ENCODE assay signal across 28 cellular contexts in the genomic region with DNA sequence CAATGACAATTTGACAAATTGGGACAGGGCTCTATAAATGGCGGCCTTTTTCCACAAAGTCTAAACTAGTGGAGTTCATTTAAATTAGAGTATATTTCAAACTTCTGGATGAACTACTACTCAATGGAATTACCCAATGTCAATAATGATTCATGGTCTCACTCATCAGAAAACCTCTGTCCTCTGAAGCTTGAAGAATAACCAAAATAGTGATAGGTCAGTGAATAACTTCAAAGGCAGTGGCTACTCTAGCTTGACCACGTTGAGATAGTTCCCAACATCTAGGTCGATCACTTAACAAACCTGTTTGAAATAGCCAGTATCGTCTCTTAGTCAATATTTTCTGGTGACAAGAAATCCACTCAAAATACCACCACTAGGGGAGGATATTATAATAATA.
DNase-seq lines count a peak whose midpoint lies in the region; ATAC-seq and TF ChIP-seq lines count a peak whose summit lies in the region.
"Had no signal": no experiment of that assay in that cellular context is flagged by ENCODE, and none has a peak within 500 bp of the region (broad histone marks: within the 10 kb centered on the region; RNA-seq: fewer than 3 reads in every experiment).

No MANE protein-coding gene starts in this region.

- H3K27ac Mint-ChIP-seq in chondrocyte (ENCODE audit: unreplicated experiment) = no peak overlapping the region
- H3K27ac Mint-ChIP-seq: activated naive CD4-positive, alpha-beta T cell treated with anti-CD3 and anti-CD28 coated beads for 36 hours; CD4-positive, alpha-beta memory T cell; naive thymus-derived CD8-positive, alpha-beta T cell had no signal

- no peak for ATAC-seq in GM19328 (IDR thresholded peaks at IDR 0.05; ENCODE audit: unreplicated experiment)
- ATAC-seq in GM18873 (IDR thresholded peaks at IDR 0.05; ENCODE audit: low FRiP score, unreplicated experiment) = no peak
- ATAC-seq in GM19023 (IDR thresholded peaks at IDR 0.05; ENCODE audit: unreplicated experiment) = no peak
- ATAC-seq: gastroesophageal sphincter; HCT116; naive thymus-derived CD8-positive, alpha-beta T cell; psoas muscle; stimulated activated naive CD8-positive, alpha-beta T cell treated with anti-CD3 and anti-CD28 coated beads, Interleukin-15, Interleukin-2, amounts not matched to agents 100 U/mL and 50 U/mL, for 24 hours had no signal

- H3K36me3 Mint-ChIP-seq in chondrocyte (ENCODE audit: low read depth) = no peaks in the 10 kb centered on the region
- H3K36me3 Mint-ChIP-seq: CD4-positive, alpha-beta memory T cell; naive thymus-derived CD8-positive, alpha-beta T cell had no signal

- peaks cover 34% of the 10 kb centered on the region for H3K4me1 Mint-ChIP-seq in chondrocyte (ENCODE audit: low read depth)
- H3K4me1 Mint-ChIP-seq: CD4-positive, alpha-beta memory T cell; naive thymus-derived CD8-positive, alpha-beta T cell had no signal

- DNase-seq in ACHN (peak; percentile 10), M059J (ENCODE audit: low read depth) (peak; percentile 29), chondrocyte (ENCODE audit: low spot score) (no peak), kidney glomerular epithelial cell (lab: John Stamatoyannopoulos, UW) (peak; percentile 87), DMS114 treated with DMSO at 0.1 percent for 48 hours (lab: John Stamatoyannopoulos, UW; ENCODE audit: unreplicated experiment) (no peak)
- DNase-seq: activated CD4-positive, alpha-beta T cell treated with anti-CD3 and anti-CD28 coated beads, Interleukin-2, amount 50 U/mL, for 4 hours; activated naive CD4-positive, alpha-beta T cell treated with anti-CD3 and anti-CD28 coated beads for 36 hours; adrenal gland; CD4-positive, alpha-beta memory T cell; DMS153; hippocampal formation; left ventricle myocardium inferior; midbrain; MV-4-11; naive thymus-derived CD8-positive, alpha-beta T cell; NCI-H1694 treated with DMSO at 0.1 percent for 48 hours; NCI-H526; NK-92 treated with Interleukin-12 subunit alpha and Interleukin-12 subunit beta, amount 100 ng/mL, for 24 hours; occipital lobe; psoas muscle; SJCRH30; stimulated activated naive CD8-positive, alpha-beta T cell treated with anti-CD3 and anti-CD28 coated beads, Interleukin-15, Interleukin-2, amounts not matched to agents 100 U/mL and 50 U/mL, for 24 hours; T-helper 1 cell had no signal

- no peaks in the 10 kb centered on the region for H3K27me3 Mint-ChIP-seq in chondrocyte (ENCODE audit: low read depth)

- TF ChIP-seq CTCF in chondrocyte (IDR thresholded peaks at IDR 0.05) = peak; percentile 48

- in situ Hi-C loops in ACHN (cut with HindIII; ENCODE audit: low pct_ligation_motif_present, low pct_unique_long_range_greater_than_20kb, low sequenced_read_pairs) = no loop called here

- H3K9me3 Mint-ChIP-seq in chondrocyte (ENCODE audit: low read depth) = peaks cover 3% of the 10 kb centered on the region

- H3K4me3 Mint-ChIP-seq in chondrocyte (ENCODE audit: unreplicated experiment) = no peak overlapping the region
- H3K4me3 Mint-ChIP-seq: activated naive CD4-positive, alpha-beta T cell treated with anti-CD3 and anti-CD28 coated beads for 36 hours; CD4-positive, alpha-beta memory T cell; naive thymus-derived CD8-positive, alpha-beta T cell had no signal

Comparison
In these comparisons a context has a peak if more than half of its experiments do, and no peak if none do; other contexts are left out.
1. DNase-seq: peak in ACHN (single experiment), M059J (single experiment) and kidney glomerular epithelial cell (single experiment); none in chondrocyte (single experiment) and DMS114 treated with DMSO at 0.1 percent for 48 hours (single experiment).